27 cellular contexts compared by ENCODE assay signal in genomic region chr2:202610367-202610766, GRCh38. TPM values are rescaled to one million over a fixed set of nuclear protein-coding genes. Genes with fewer than 3 reads are reported as not detected.
DNase-seq lines count a peak whose midpoint lies in the region; ATAC-seq and TF ChIP-seq lines count a peak whose summit lies in the region.
"Had no signal": no experiment of that assay in that cellular context is flagged by ENCODE, and none has a peak within 500 bp of the region (broad histone marks: within the 10 kb centered on the region; RNA-seq: fewer than 3 reads in every experiment).

No MANE protein-coding gene starts in this region.

- H3F3A ChIP-seq in neural cell (ENCODE audit: insufficient read depth, low read length, poor library complexity, severe bottlenecking), result peaks cover 9% of the 10 kb centered on the region

- no peak overlapping the region for H2AFZ ChIP-seq in neural cell (ENCODE audit: low read depth, low read length)

- TF ChIP-seq CTCF in epithelial cell of esophagus (IDR thresholded peaks at IDR 0.05; ENCODE audit: insufficient read depth, low read depth, low read length, missing control alignments), result no peak
- TF ChIP-seq CTCF in neural cell (IDR thresholded peaks at IDR 0.05; ENCODE audit: poor library complexity, severe bottlenecking), result no peak

- 66% methylated on average over 5 of the region's 5 CpGs for WGBS in right cardiac atrium

- intact Hi-C loops in right cardiac atrium (cut with DNase I), result no loop called here

- no peak overlapping the region for H3K27ac ChIP-seq in BLaER1
- H3K27ac ChIP-seq in neural cell (ENCODE audit: low read length), result peak overlapping the region; percentile 89
- H3K27ac ChIP-seq in right cardiac atrium (ENCODE audit: low read length), result no peak overlapping the region
- H3K27ac ChIP-seq: cardiac muscle cell, epithelial cell of prostate, HL-60, thyroid gland had no signal

- H3K4me3 ChIP-seq in BLaER1 (no peak overlapping the region), epithelial cell of esophagus (ENCODE audit: low read length) (no peak overlapping the region), neural cell (ENCODE audit: low read length) (peak overlapping the region; percentile 48), right cardiac atrium (ENCODE audit: low read length) (no peak overlapping the region)
- H3K4me3 ChIP-seq: cardiac muscle cell, colonic mucosa, thyroid gland had no signal

- no peaks in the 10 kb centered on the region for H3K27me3 ChIP-seq in BLaER1
- H3K27me3 ChIP-seq in neural cell (ENCODE audit: insufficient read depth, low read depth, low read length), result no peaks in the 10 kb centered on the region
- no peaks in the 10 kb centered on the region for H3K27me3 ChIP-seq in right cardiac atrium (ENCODE audit: control insufficient read depth, insufficient read depth)
- H3K27me3 ChIP-seq: cardiac muscle cell, colonic mucosa, thyroid gland had no signal

- no peaks in the 10 kb centered on the region for H3K9me3 ChIP-seq in BLaER1
- H3K9me3 ChIP-seq in neural cell (ENCODE audit: low read length), result no peaks in the 10 kb centered on the region
- H3K9me3 ChIP-seq in right cardiac atrium (ENCODE audit: control insufficient read depth, low read length), result no peaks in the 10 kb centered on the region
- H3K9me3 ChIP-seq: colonic mucosa, thyroid gland had no signal

- no peak for ATAC-seq in right cardiac atrium

- H3K4me1 ChIP-seq in BLaER1 (peaks cover 4% of the 10 kb centered on the region; the same call in 1 of the 2 replicates), right cardiac atrium (ENCODE audit: control insufficient read depth, insufficient read depth, low read length) (no peaks in the 10 kb centered on the region)
- H3K4me1 ChIP-seq: colonic mucosa, thyroid gland had no signal

- no peaks in the 10 kb centered on the region for H3K79me2 ChIP-seq in neural cell (replicated peaks; ENCODE audit: insufficient read depth, low read length)

- TF ChIP-seq EP300 in neural cell (conservative IDR thresholded peaks at IDR 0.05; ENCODE audit: poor library complexity, severe bottlenecking), result peak; percentile 98

- H4K20me1 ChIP-seq in BLaER1 (no peaks in the 10 kb centered on the region), neural cell (ENCODE audit: insufficient read depth) (no peaks in the 10 kb centered on the region)

- 0 out of 2 replicates have a peak overlapping the region, but pooled peaks have one; percentile 16 for H3K4me2 ChIP-seq in BLaER1
- H3K4me2 ChIP-seq in neural cell (ENCODE audit: low read length), result peak overlapping the region; percentile 47

- peak; percentile 33 for TF ChIP-seq RAD21 in neural cell (conservative IDR thresholded peaks at IDR 0.05)

- no peaks in the 10 kb centered on the region for H3K36me3 ChIP-seq in BLaER1
- H3K36me3 ChIP-seq in neural cell (ENCODE audit: insufficient read depth, low read length), result no peaks in the 10 kb centered on the region
- H3K36me3 ChIP-seq: cardiac muscle cell, colonic mucosa, thyroid gland had no signal

- H3K9ac ChIP-seq in BLaER1 (no peak overlapping the region), neural cell (ENCODE audit: low read length) (peak overlapping the region; percentile 52)

- DNase-seq in NCI-H2227 treated with DMSO at 0.1 percent for 48 hours (lab: John Stamatoyannopoulos, UW), result peak; percentile 12
- DNase-seq in epithelial cell of esophagus (ENCODE audit: low read depth), result peak; percentile 29
- DNase-seq in midbrain (lab: John Stamatoyannopoulos, UW), result no peak
- DNase-seq in globus pallidus (ENCODE audit: low spot score), result no peak
- no peak for DNase-seq in right cardiac atrium
- DNase-seq in activated T-cell treated with anti-CD3 and anti-CD28 coated beads, Interleukin-2, amount 50 U/mL, for 1 hour, result no peak
- DNase-seq: activated CD4-positive, alpha-beta T cell treated with anti-CD3 and anti-CD28 coated beads, Interleukin-2, amount 10 ng/mL, durations not matched to agents 7 days and 5 days; activated effector memory CD4-positive, alpha-beta T cell treated with Interleukin-2 at 50 U/mL for 16 hours; anterior cingulate cortex; effector CD8-positive, alpha-beta T cell; head of caudate nucleus; HFFc6; Karpas-422; left ventricle myocardium superior; NCI-H1930; NCI-H526 treated with DMSO at 0.1 percent for 48 hours; Right ventricle myocardium superior; stimulated activated CD4-positive, alpha-beta T cell treated with anti-CD3 and anti-CD28 coated beads, Interleukin-2, amount 100 ng/mL, for 24 hours; stimulated activated naive CD8-positive, alpha-beta T cell treated with anti-CD3 and anti-CD28 coated beads, Interleukin-15, amount 100 ng/mL, for 72 hours; T-helper 9 cell; thyroid gland had no signal

- no peaks in the 10 kb centered on the region for H3K9me2 ChIP-seq in neural cell (ENCODE audit: insufficient read depth, low read length)

TF ChIP-seq in neural cell, 6 proteins besides CTCF, POLR2A, EP300 and RAD21:
- TF ChIP-seq TAF1 (IDR thresholded peaks at IDR 0.05; ENCODE audit: low read depth) (no peak), MXI1 (conservative IDR thresholded peaks at IDR 0.05; ENCODE audit: poor library complexity, severe bottlenecking) (peak; percentile 45), SMC3 (conservative IDR thresholded peaks at IDR 0.05; ENCODE audit: poor library complexity) (peak; percentile 36), EZH2 (IDR thresholded peaks at IDR 0.05; ENCODE audit: borderline replicate concordance, insufficient read depth, low read length, poor library complexity, severe bottlenecking) (no peak), POLR2AphosphoS5 (IDR thresholded peaks at IDR 0.05) (peak; percentile 89), REST (IDR thresholded peaks at IDR 0.05; ENCODE audit: borderline replicate concordance) (no peak)
TF ChIP-seq in neural cell: peak in this region for 3.

RNA-seq across cellular contexts. Expression of gene FAM117B, which starts 24.4 kb away (rescaled TPM):
- 29.4 and 32.9 TPM in 2 replicates for polyA plus RNA-seq in neural cell
- polyA minus RNA-seq in neural cell, result 51.6 and 69.9 TPM in 2 replicates
- total RNA-seq in right cardiac atrium, result 1 to 10 TPM; 1.6 to 4.5 (median 4.0) TPM
- polyA plus RNA-seq in right cardiac atrium, result 1.5 TPM

Comparison
In these comparisons a context has a peak if more than half of its experiments do, and no peak if none do; other contexts are left out.
1. DNase-seq: peak in NCI-H2227 treated with DMSO at 0.1 percent for 48 hours (single experiment) and epithelial cell of esophagus (single experiment); none in midbrain (single experiment), globus pallidus (single experiment), right cardiac atrium (0 of 3) and activated T-cell treated with anti-CD3 and anti-CD28 coated beads, Interleukin-2, amount 50 U/mL, for 1 hour (single experiment).
2. RNA of gene FAM117B, which starts 24.4 kb away (polyA plus RNA-seq): 29.4 to 32.9 TPM in neural cell; 1.5 TPM in right cardiac atrium (single experiment); every median in the first group is over 10 times any median in the second.